In genomic region chr5:32193591-32193990, GRCh38 we compare ENCODE assay signal across 9 cellular contexts. TPM values are rescaled to one million over a fixed set of nuclear protein-coding genes. Genes with fewer than 3 reads are reported as not detected.
DNase-seq lines count a peak whose midpoint lies in the region; TF ChIP-seq lines count a peak whose summit lies in the region.
"Had no signal": no experiment of that assay in that cellular context is flagged by ENCODE, and none has a peak within 500 bp of the region (broad histone marks: within the 10 kb centered on the region; RNA-seq: fewer than 3 reads in every experiment).

No MANE protein-coding gene starts in this region.

- no peak for TF ChIP-seq CTCF in BE2C (IDR thresholded peaks at IDR 0.05; ENCODE audit: low read depth, low read length)
- TF ChIP-seq CTCF in kidney epithelial cell (IDR thresholded peaks at IDR 0.05; ENCODE audit: insufficient read depth, low read length, poor library complexity, severe bottlenecking): no peak
- TF ChIP-seq CTCF in type B pancreatic cell (conservative IDR thresholded peaks at IDR 0.05): no peak

- no peaks in the 10 kb centered on the region for H3K36me3 Mint-ChIP-seq in type B pancreatic cell

- H3K9ac ChIP-seq in adipocyte (ENCODE audit: low read length): peak overlapping the region; percentile 2

- H3K4me3 ChIP-seq in BE2C (ENCODE audit: low read depth, low read length): peak overlapping the region; percentile 40
- H3K4me3 ChIP-seq in adipocyte (ENCODE audit: low read length): peak overlapping the region; percentile 44
- H3K4me3 ChIP-seq in kidney epithelial cell (ENCODE audit: low read depth, low read length): no peak overlapping the region

- no peaks in the 10 kb centered on the region for H3K27me3 Mint-ChIP-seq in type B pancreatic cell

- POLR2A ChIA-PET in HEK293T (lab: Yijun Ruan, JAX): interaction anchor here (0.7 to 0.8 kb wide), 2 partner anchors 19 to 20 kb away, joined by 3 to 7 read pairs; partner anchors contain the start of gene GOLPH3

- peaks cover 20% of the 10 kb centered on the region for H3K4me1 Mint-ChIP-seq in type B pancreatic cell (ENCODE audit: unreplicated experiment)
- H3K4me1 Mint-ChIP-seq: activated naive CD4-positive, alpha-beta T cell treated with anti-CD3 and anti-CD28 coated beads, Interleukin-2, amount 50 U/mL, for 24 hours had no signal

- H3K36me3 ChIP-seq in BE2C (no peaks in the 10 kb centered on the region), adipocyte (ENCODE audit: control insufficient read depth, insufficient read depth, low read length, severe bottlenecking) (no peaks in the 10 kb centered on the region), kidney epithelial cell (ENCODE audit: control insufficient read depth, insufficient read depth, low read length) (no peaks in the 10 kb centered on the region)

- no peaks in the 10 kb centered on the region for H3K27me3 ChIP-seq in BE2C
- no peaks in the 10 kb centered on the region for H3K27me3 ChIP-seq in adipocyte (replicated peaks; ENCODE audit: control insufficient read depth, insufficient read depth, low read length)
- H3K27me3 ChIP-seq in kidney epithelial cell (ENCODE audit: control insufficient read depth, insufficient read depth, low read length): no peaks in the 10 kb centered on the region

- H3K4me1 ChIP-seq in BE2C: no peaks in the 10 kb centered on the region
- peaks cover 8% of the 10 kb centered on the region for H3K4me1 ChIP-seq in adipocyte (ENCODE audit: control insufficient read depth, insufficient read depth, low read length)

- CTCF ChIA-PET in HEK293T (lab: Yijun Ruan, JAX): interaction anchor here (0.6 kb wide), 1 partner anchor 719 kb away, joined by 3 read pairs; no protein-coding TSS in a partner anchor

- H3K4me3 Mint-ChIP-seq in type B pancreatic cell: peak overlapping the region; percentile 16
- H3K4me3 Mint-ChIP-seq: activated naive CD4-positive, alpha-beta T cell treated with anti-CD3 and anti-CD28 coated beads, Interleukin-2, amount 50 U/mL, for 24 hours had no signal

- peaks cover 4% of the 10 kb centered on the region for H3K9me3 Mint-ChIP-seq in type B pancreatic cell
- H3K9me3 Mint-ChIP-seq: activated naive CD4-positive, alpha-beta T cell treated with anti-CD3 and anti-CD28 coated beads, Interleukin-2, amount 50 U/mL, for 24 hours had no signal

- H3K9me3 ChIP-seq in BE2C (no peaks in the 10 kb centered on the region), adipocyte (ENCODE audit: control insufficient read depth, low read length) (no peaks in the 10 kb centered on the region)

- peak overlapping the region; percentile 10 for H3K27ac Mint-ChIP-seq in type B pancreatic cell
- H3K27ac Mint-ChIP-seq: activated naive CD4-positive, alpha-beta T cell treated with anti-CD3 and anti-CD28 coated beads, Interleukin-2, amount 50 U/mL, for 24 hours had no signal

- DNase-seq in BE2C (peak; percentile 78), HEK293T (ENCODE audit: extremely low spot score) (peak; percentile 52), NCI-H2081 treated with DMSO at 0.1 percent for 48 hours (lab: John Stamatoyannopoulos, UW) (peak; percentile 100), adipocyte (ENCODE audit: low read depth) (peak; percentile 79), kidney epithelial cell (ENCODE audit: low read depth) (peak; percentile 54), type B pancreatic cell (ENCODE audit: extremely low spot score, unreplicated experiment) (no peak), SW 1271 (lab: John Stamatoyannopoulos, UW) (no peak), NCI-H82 treated with DMSO at 0.1 percent for 48 hours (lab: John Stamatoyannopoulos, UW; ENCODE audit: unreplicated experiment) (no peak)

TF ChIP-seq in HEK293T, 16 proteins besides CTCF, POLR2A, EP300 and RAD21:
- TF ChIP-seq SUZ12 (IDR thresholded peaks at IDR 0.05): no peak
- no peak for TF ChIP-seq BHLHE40 (IDR thresholded peaks at IDR 0.05; ENCODE audit: borderline replicate concordance)
- TF ChIP-seq LEF1 (IDR thresholded peaks at IDR 0.05; ENCODE audit: borderline replicate concordance): no peak
- no peak for TF ChIP-seq ELF4 (IDR thresholded peaks at IDR 0.05)
- no peak for TF ChIP-seq FOXA1 (IDR thresholded peaks at IDR 0.05)
- TF ChIP-seq PKNOX1 (IDR thresholded peaks at IDR 0.05): no peak
- no peak for TF ChIP-seq L3MBTL2 (conservative IDR thresholded peaks at IDR 0.05)
- TF ChIP-seq NFRKB (IDR thresholded peaks at IDR 0.05): no peak

RNA-seq across cellular contexts. Expression of gene GOLPH3, which starts 19.5 kb away (rescaled TPM):
- polyA plus RNA-seq in BE2C (2012; ENCODE audit: insufficient read depth, insufficient read length, low read depth): 83.1 TPM
- 64.6 and 78.5 TPM in 2 replicates for total RNA-seq in kidney epithelial cell
- 72.9 and 102 TPM in 2 replicates for total RNA-seq in type B pancreatic cell (ENCODE audit: low replicate concordance)

Comparison
In these comparisons a context has a peak if more than half of its experiments do, and no peak if none do; other contexts are left out.
1. DNase-seq: peak in BE2C (single experiment), HEK293T (single experiment), NCI-H2081 treated with DMSO at 0.1 percent for 48 hours (single experiment), adipocyte (single experiment) and kidney epithelial cell (single experiment); none in type B pancreatic cell (single experiment), SW 1271 (0 of 2) and NCI-H82 treated with DMSO at 0.1 percent for 48 hours (single experiment).